Comparison of ENCODE assay signal across 27 cellular contexts in genomic region chr3:81585937-81586336, GRCh38.
"Had no signal": no experiment of that assay in that cellular context is flagged by ENCODE, and none has a peak within 500 bp of the region (broad histone marks: within the 10 kb centered on the region; RNA-seq: fewer than 3 reads in every experiment).

No MANE protein-coding gene starts in this region.

- DNase-seq: colonic mucosa; cortex of kidney; dermis blood vessel endothelial cell; dorsolateral prefrontal cortex; effector CD4-positive, alpha-beta T cell; effector CD8-positive, alpha-beta T cell; effector memory CD4-positive, alpha-beta T cell; effector memory CD8-positive, alpha-beta T cell; endodermal cell; erythroblast; esophagus squamous epithelium; foreskin fibroblast; foreskin keratinocyte; foreskin melanocyte; gastrocnemius medialis; glutamatergic neuron; head of caudate nucleus; heart left ventricle; heart right ventricle had no signal

- H3K36me3 ChIP-seq: colonic mucosa had no signal

- H3K4me2 ChIP-seq: hepatocyte had no signal

- ATAC-seq: effector memory CD8-positive, alpha-beta T cell; esophagus mucosa; foreskin keratinocyte; gastrocnemius medialis; gastroesophageal sphincter; heart left ventricle; heart right ventricle had no signal

- H3K27me3 ChIP-seq: colonic mucosa, dorsolateral prefrontal cortex, esophagus muscularis mucosa, esophagus squamous epithelium, foreskin keratinocyte, gastrocnemius medialis, gastroesophageal sphincter, heart left ventricle, heart right ventricle, hepatocyte had no signal

- H3K4me1 ChIP-seq: colonic mucosa, esophagus muscularis mucosa, foreskin keratinocyte, gastrocnemius medialis had no signal

- H3K4me3 ChIP-seq: colonic mucosa, coronary artery, dorsolateral prefrontal cortex, esophagus muscularis mucosa, esophagus squamous epithelium, gastrocnemius medialis, gastroesophageal sphincter, heart left ventricle, heart right ventricle, hepatocyte had no signal

- H2AFZ ChIP-seq: hepatocyte had no signal

- H3K9me3 ChIP-seq: colonic mucosa, esophagus muscularis mucosa, esophagus squamous epithelium, gastrocnemius medialis, gastroesophageal sphincter, heart left ventricle, heart right ventricle had no signal

- H3K27ac ChIP-seq: colonic mucosa, coronary artery, dorsolateral prefrontal cortex, epithelial cell of prostate, esophagus muscularis mucosa, esophagus squamous epithelium, foreskin keratinocyte, gastrocnemius medialis, gastroesophageal sphincter, heart left ventricle, heart right ventricle, hepatocyte had no signal

- FAIRE-seq: colon, endothelial cell of umbilical vein had no signal

- H3K79me2 ChIP-seq: hepatocyte had no signal
